16 cellular contexts compared by ENCODE assay signal in the genomic region with DNA sequence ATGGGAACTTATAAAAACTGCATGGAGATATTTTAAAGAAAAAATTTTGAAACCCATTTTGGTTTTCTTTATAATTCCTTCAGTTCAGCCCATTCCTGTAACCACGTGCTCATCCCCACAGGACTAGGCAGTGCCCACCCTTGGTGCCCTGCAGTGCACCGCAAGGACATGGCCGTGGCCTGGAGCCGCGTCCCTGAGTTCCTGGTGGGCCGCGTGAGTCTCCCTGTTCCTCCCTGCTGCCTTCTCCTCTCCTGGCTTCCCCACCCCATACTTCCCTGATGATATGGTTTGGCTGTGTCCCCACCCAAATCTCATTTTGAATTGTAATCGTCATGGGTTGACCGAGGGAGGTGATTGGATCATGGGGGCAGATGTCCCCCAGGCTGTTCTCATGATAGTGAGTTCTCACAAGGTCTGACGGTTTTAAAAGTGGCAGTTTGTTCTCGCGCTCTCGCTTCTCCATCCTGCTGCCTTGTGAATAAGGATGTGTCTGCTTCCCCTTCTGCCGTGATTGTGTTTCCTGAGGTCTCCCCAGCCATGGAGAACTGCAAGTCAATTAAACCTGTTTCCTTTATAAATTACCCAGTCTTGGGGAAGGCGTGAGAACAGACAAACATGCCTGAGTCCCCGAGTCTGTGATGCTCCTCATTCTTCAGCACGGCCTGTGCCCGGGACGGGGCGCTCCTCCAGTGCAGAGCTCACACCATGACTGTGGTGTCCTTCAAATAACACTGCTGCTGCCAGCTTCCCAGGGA. TPM values are rescaled to one million over a fixed set of nuclear protein-coding genes. Genes with fewer than 3 reads are reported as not detected.
A peak's percentile ranks its signal among the peaks of the same experiment; 100 is the strongest.
DNase-seq lines count a peak whose midpoint lies in the region; ATAC-seq and TF ChIP-seq lines count a peak whose summit lies in the region.
"Had no signal": no experiment of that assay in that cellular context is flagged by ENCODE, and none has a peak within 500 bp of the region (broad histone marks: within the 10 kb centered on the region; RNA-seq: fewer than 3 reads in every experiment).

No MANE protein-coding gene starts in this region.

- H3K27me3 ChIP-seq in left ventricle myocardium inferior (ENCODE audit: low read depth) (no peaks in the 10 kb centered on the region), right lobe of liver (no peaks in the 10 kb centered on the region), foreskin keratinocyte (no peaks in the 10 kb centered on the region)
- H3K27me3 ChIP-seq: gastrocnemius medialis, pancreas had no signal

- H3K9me3 ChIP-seq in left ventricle myocardium inferior (replicated peaks) (no peaks in the 10 kb centered on the region), right lobe of liver (no peaks in the 10 kb centered on the region), mucosa of descending colon (no peaks in the 10 kb centered on the region)
- H3K9me3 ChIP-seq: gastrocnemius medialis, HAP-1, pancreas had no signal

- no peaks in the 10 kb centered on the region for H3K36me3 Mint-ChIP-seq in activated CD8-positive, alpha-beta memory T cell treated with anti-CD3 and anti-CD28 coated beads, Interleukin-2, amount 10 ng/mL, durations not matched to agents 7 days and 5 days
- H3K36me3 Mint-ChIP-seq in type B pancreatic cell: peaks cover 13% of the 10 kb centered on the region
- H3K36me3 Mint-ChIP-seq in activated T-helper 2 cell treated with anti-CD3 and anti-CD28 coated beads, Interferon-gamma antibody, Interleukin-2, Interleukin-4, amounts not matched to agents 10 μg/mL and 5 μg/mL and 100 μg/mL, durations not matched to agents 14 hours and 24 hours and 36 hours (ENCODE audit: low read depth): no peaks in the 10 kb centered on the region

- no peaks in the 10 kb centered on the region for H3K27me3 Mint-ChIP-seq in activated CD8-positive, alpha-beta memory T cell treated with anti-CD3 and anti-CD28 coated beads, Interleukin-2, amount 10 ng/mL, durations not matched to agents 7 days and 5 days
- H3K27me3 Mint-ChIP-seq in type B pancreatic cell: no peaks in the 10 kb centered on the region
- H3K27me3 Mint-ChIP-seq in activated T-helper 2 cell treated with anti-CD3 and anti-CD28 coated beads, Interferon-gamma antibody, Interleukin-2, Interleukin-4, amounts not matched to agents 10 μg/mL and 5 μg/mL and 100 μg/mL, durations not matched to agents 14 hours and 24 hours and 36 hours (ENCODE audit: low read depth): no peaks in the 10 kb centered on the region

- ATAC-seq in left ventricle myocardium superior (no peak), right lobe of liver (peak; percentile 50 to 77 (median 59)), mucosa of descending colon (no peak), foreskin keratinocyte (no peak)
- ATAC-seq in activated CD8-positive, alpha-beta memory T cell treated with anti-CD3 and anti-CD28 coated beads, Interleukin-2, amount 10 ng/mL, durations not matched to agents 7 days and 5 days: no peak
- ATAC-seq: activated T-cell treated with anti-CD3 and anti-CD28 coated beads, Interleukin-2, amount 50 U/mL, for 4 hours; gastrocnemius medialis; pancreas had no signal

- no peak for TF ChIP-seq POLR2A in right lobe of liver (IDR thresholded peaks at IDR 0.05)

- TF ChIP-seq CTCF in left ventricle myocardium inferior (IDR thresholded peaks at IDR 0.05; ENCODE audit: borderline replicate concordance): no peak
- TF ChIP-seq CTCF in right lobe of liver (IDR thresholded peaks at IDR 0.05): no peak
- no peak for TF ChIP-seq CTCF in type B pancreatic cell (conservative IDR thresholded peaks at IDR 0.05)
- TF ChIP-seq CTCF in mucosa of descending colon (IDR thresholded peaks at IDR 0.05): no peak
- TF ChIP-seq CTCF in foreskin keratinocyte (conservative IDR thresholded peaks at IDR 0.05): no peak

- H3K4me3 Mint-ChIP-seq in activated CD8-positive, alpha-beta memory T cell treated with anti-CD3 and anti-CD28 coated beads, Interleukin-2, amount 10 ng/mL, durations not matched to agents 7 days and 5 days: no peak overlapping the region
- no peak overlapping the region for H3K4me3 Mint-ChIP-seq in type B pancreatic cell
- no peak overlapping the region for H3K4me3 Mint-ChIP-seq in activated T-helper 2 cell treated with anti-CD3 and anti-CD28 coated beads, Interferon-gamma antibody, Interleukin-2, Interleukin-4, amounts not matched to agents 10 μg/mL and 5 μg/mL and 100 μg/mL, durations not matched to agents 14 hours and 24 hours and 36 hours (ENCODE audit: low read depth)
- H3K4me3 Mint-ChIP-seq: activated T-cell treated with anti-CD3 and anti-CD28 coated beads, Interleukin-2, amount 50 U/mL, for 4 hours had no signal

- 76% methylated on average over 16 of the region's 20 CpGs for WGBS in right lobe of liver (ENCODE audit: insufficient coverage, low coverage, low lambda C conversion rate, missing lambda C conversion rate)

- peaks cover 37% of the 10 kb centered on the region for H3K36me3 ChIP-seq in left ventricle myocardium inferior
- H3K36me3 ChIP-seq in right lobe of liver: peaks cover 0 to 4% (median 1%) of the 10 kb centered on the region in 4 donors
- H3K36me3 ChIP-seq in mucosa of descending colon (ENCODE audit: low read depth): no peaks in the 10 kb centered on the region

- intact Hi-C loops in left ventricle myocardium inferior (cut with micrococcal nuclease): no loop called here
- intact Hi-C loops in left ventricle myocardium superior (cut with micrococcal nuclease): no loop called here
- intact Hi-C loops in right lobe of liver (cut with DNase I): no loop called here
- intact Hi-C loops in activated T-helper 2 cell treated with anti-CD3 and anti-CD28 coated beads, Interferon-gamma antibody, Interleukin-2, Interleukin-4, amounts not matched to agents 10 μg/mL and 5 μg/mL and 100 μg/mL, durations not matched to agents 14 hours and 24 hours and 36 hours (cut with micrococcal nuclease): no loop called here
- intact Hi-C loops in mucosa of descending colon (cut with DNase I, micrococcal nuclease): no loop called here

- DNase-seq in left ventricle myocardium inferior (no peak), left ventricle myocardium superior (no peak), right lobe of liver (no peak), type B pancreatic cell (ENCODE audit: extremely low spot score, unreplicated experiment) (peak; percentile 44), mucosa of descending colon (no peak), foreskin keratinocyte (no peak)
- peak; percentile 33 for DNase-seq in activated CD8-positive, alpha-beta memory T cell treated with anti-CD3 and anti-CD28 coated beads, Interleukin-2, amount 10 ng/mL, durations not matched to agents 7 days and 5 days
- no peak for DNase-seq in activated T-helper 2 cell treated with anti-CD3 and anti-CD28 coated beads, Interferon-gamma antibody, Interleukin-2, Interleukin-4, amounts not matched to agents 10 μg/mL and 5 μg/mL and 100 μg/mL, durations not matched to agents 14 hours and 24 hours and 36 hours (ENCODE audit: low spot score)
- DNase-seq: activated T-cell treated with anti-CD3 and anti-CD28 coated beads, Interleukin-2, amount 50 U/mL, for 4 hours; caudate nucleus; gastrocnemius medialis; MM.1S; NCI-H2107; NCI-H748 treated with DMSO at 0.1 percent for 48 hours had no signal

- H3K27ac ChIP-seq in left ventricle myocardium inferior (replicated peaks) (peak overlapping the region; percentile 20), right lobe of liver (no peak overlapping the region), foreskin keratinocyte (no peak overlapping the region)
- H3K27ac ChIP-seq: gastrocnemius medialis, pancreas had no signal

- H3K4me1 ChIP-seq in left ventricle myocardium inferior (peaks cover 25% of the 10 kb centered on the region), right lobe of liver (no peaks in the 10 kb centered on the region), mucosa of descending colon (ENCODE audit: low read depth) (no peaks in the 10 kb centered on the region), foreskin keratinocyte (no peaks in the 10 kb centered on the region)
- H3K4me1 ChIP-seq: gastrocnemius medialis, HAP-1, pancreas had no signal

- peak overlapping the region; percentile 18 for H3K27ac Mint-ChIP-seq in activated CD8-positive, alpha-beta memory T cell treated with anti-CD3 and anti-CD28 coated beads, Interleukin-2, amount 10 ng/mL, durations not matched to agents 7 days and 5 days
- H3K27ac Mint-ChIP-seq in type B pancreatic cell: no peak overlapping the region
- H3K27ac Mint-ChIP-seq in activated T-helper 2 cell treated with anti-CD3 and anti-CD28 coated beads, Interferon-gamma antibody, Interleukin-2, Interleukin-4, amounts not matched to agents 10 μg/mL and 5 μg/mL and 100 μg/mL, durations not matched to agents 14 hours and 24 hours and 36 hours: no peak overlapping the region

- H3K4me1 Mint-ChIP-seq in activated CD8-positive, alpha-beta memory T cell treated with anti-CD3 and anti-CD28 coated beads, Interleukin-2, amount 10 ng/mL, durations not matched to agents 7 days and 5 days: no peaks in the 10 kb centered on the region
- peaks cover 5% of the 10 kb centered on the region for H3K4me1 Mint-ChIP-seq in type B pancreatic cell (ENCODE audit: unreplicated experiment)
- no peaks in the 10 kb centered on the region for H3K4me1 Mint-ChIP-seq in activated T-helper 2 cell treated with anti-CD3 and anti-CD28 coated beads, Interferon-gamma antibody, Interleukin-2, Interleukin-4, amounts not matched to agents 10 μg/mL and 5 μg/mL and 100 μg/mL, durations not matched to agents 14 hours and 24 hours and 36 hours (ENCODE audit: low read depth)

- no peak overlapping the region for H3K4me3 ChIP-seq in left ventricle myocardium inferior
- no peak overlapping the region for H3K4me3 ChIP-seq in right lobe of liver
- no peak overlapping the region for H3K4me3 ChIP-seq in mucosa of descending colon
- H3K4me3 ChIP-seq: gastrocnemius medialis, HAP-1, pancreas had no signal

- CTCF ChIA-PET in activated CD8-positive, alpha-beta memory T cell treated with anti-CD3 and anti-CD28 coated beads, Interleukin-2, amount 10 ng/mL, durations not matched to agents 7 days and 5 days (lab: Charles Lee): interaction anchor here (1.0 kb wide), 1 partner anchor 9 kb away, joined by 3 read pairs; no protein-coding TSS in a partner anchor

- H3K9me3 Mint-ChIP-seq in activated CD8-positive, alpha-beta memory T cell treated with anti-CD3 and anti-CD28 coated beads, Interleukin-2, amount 10 ng/mL, durations not matched to agents 7 days and 5 days (ENCODE audit: low read depth): no peaks in the 10 kb centered on the region
- no peaks in the 10 kb centered on the region for H3K9me3 Mint-ChIP-seq in type B pancreatic cell
- no peaks in the 10 kb centered on the region for H3K9me3 Mint-ChIP-seq in activated T-helper 2 cell treated with anti-CD3 and anti-CD28 coated beads, Interferon-gamma antibody, Interleukin-2, Interleukin-4, amounts not matched to agents 10 μg/mL and 5 μg/mL and 100 μg/mL, durations not matched to agents 14 hours and 24 hours and 36 hours
- H3K9me3 Mint-ChIP-seq: activated T-cell treated with anti-CD3 and anti-CD28 coated beads, Interleukin-2, amount 50 U/mL, for 4 hours had no signal

RNA-seq across cellular contexts. Expression of gene TFDP1, which starts 31.6 kb away (rescaled TPM):
- total RNA-seq in left ventricle myocardium inferior: 48.7 TPM
- 45.1 TPM for total RNA-seq in left ventricle myocardium superior
- 100 to 1,000 TPM; 168 to 175 TPM for total RNA-seq in activated CD8-positive, alpha-beta memory T cell treated with anti-CD3 and anti-CD28 coated beads, Interleukin-2, amount 10 ng/mL, durations not matched to agents 7 days and 5 days
- total RNA-seq in right lobe of liver: 10 to 100 TPM; 21.7 to 26.9 (median 25.1) TPM
- total RNA-seq in type B pancreatic cell (ENCODE audit: low replicate concordance): 78.4 and 78.8 TPM in 2 replicates
- 164 and 177 TPM in 2 replicates for total RNA-seq in activated T-helper 2 cell treated with anti-CD3 and anti-CD28 coated beads, Interferon-gamma antibody, Interleukin-2, Interleukin-4, amounts not matched to agents 10 μg/mL and 5 μg/mL and 100 μg/mL, durations not matched to agents 14 hours and 24 hours and 36 hours
- total RNA-seq in mucosa of descending colon: 10 to 100 TPM; 52.7 to 66.4 (median 54.3) TPM
- total RNA-seq in foreskin keratinocyte: 145 and 167 TPM in 2 replicates
- 89.0 and 114 TPM in 2 replicates for polyA plus RNA-seq in foreskin keratinocyte

Comparison
In these comparisons a context has a peak if more than half of its experiments do, and no peak if none do; other contexts are left out.
1. DNase-seq: peak in activated CD8-positive, alpha-beta memory T cell treated with anti-CD3 and anti-CD28 coated beads, Interleukin-2, amount 10 ng/mL, durations not matched to agents 7 days and 5 days (single experiment) and type B pancreatic cell (single experiment); none in left ventricle myocardium inferior (single experiment), left ventricle myocardium superior (single experiment), right lobe of liver (0 of 3), activated T-helper 2 cell treated with anti-CD3 and anti-CD28 coated beads, Interferon-gamma antibody, Interleukin-2, Interleukin-4, amounts not matched to agents 10 μg/mL and 5 μg/mL and 100 μg/mL, durations not matched to agents 14 hours and 24 hours and 36 hours (single experiment), mucosa of descending colon (0 of 3) and foreskin keratinocyte (0 of 2).
2. ATAC-seq: peak in right lobe of liver (4 of 4); none in left ventricle myocardium superior (single experiment), activated CD8-positive, alpha-beta memory T cell treated with anti-CD3 and anti-CD28 coated beads, Interleukin-2, amount 10 ng/mL, durations not matched to agents 7 days and 5 days (single experiment), mucosa of descending colon (single experiment) and foreskin keratinocyte (single experiment).